1 cellular context compared by ENCODE assay signal in the genomic region with DNA sequence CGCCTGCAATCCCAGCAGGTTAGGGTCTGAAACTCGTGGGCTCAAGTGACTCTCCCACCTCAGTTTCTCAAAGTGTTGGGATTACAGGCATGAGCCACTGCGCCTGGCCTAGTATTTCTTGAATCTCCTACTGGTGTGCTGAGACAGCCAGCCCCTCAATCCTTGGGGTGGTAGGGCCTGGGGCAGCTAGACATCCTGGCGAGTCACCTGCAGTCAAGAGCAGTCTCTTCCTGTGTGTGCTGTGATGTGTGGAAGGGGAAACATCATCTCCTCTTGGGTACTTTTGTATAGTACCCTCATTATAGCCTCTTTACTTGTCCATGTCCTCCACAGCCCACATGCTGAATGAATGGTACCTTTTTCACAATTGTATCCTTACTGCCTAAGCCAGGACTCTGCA.
TF ChIP-seq lines count a peak whose summit lies in the region.

No MANE protein-coding gene starts in this region.

TF ChIP-seq in GM12878, 131 proteins besides CTCF, POLR2A, EP300 and RAD21:
- TF ChIP-seq GATAD2B (conservative IDR thresholded peaks at IDR 0.05; ENCODE audit: low read depth) (no peak), KAT2A (conservative IDR thresholded peaks at IDR 0.05; ENCODE audit: control insufficient read depth, low read depth, low read length) (no peak), MEF2B (IDR thresholded peaks at IDR 0.05; ENCODE audit: partially characterized antibody, poor library complexity, severe bottlenecking) (no peak), FOXK2 (IDR thresholded peaks at IDR 0.05) (no peak), CHD4 (IDR thresholded peaks at IDR 0.05) (no peak), SIN3A (IDR thresholded peaks at IDR 0.05; ENCODE audit: low read depth, low read length) (no peak), CHD2 (IDR thresholded peaks at IDR 0.05; ENCODE audit: borderline replicate concordance, low read depth, low read length) (no peak), YBX1 (IDR thresholded peaks at IDR 0.05) (no peak), SMAD1 (IDR thresholded peaks at IDR 0.05; ENCODE audit: low read depth, partially characterized antibody) (no peak), NFIC (IDR thresholded peaks at IDR 0.05; ENCODE audit: low read depth, low read length) (no peak)
- TF ChIP-seq, protein P1, sequence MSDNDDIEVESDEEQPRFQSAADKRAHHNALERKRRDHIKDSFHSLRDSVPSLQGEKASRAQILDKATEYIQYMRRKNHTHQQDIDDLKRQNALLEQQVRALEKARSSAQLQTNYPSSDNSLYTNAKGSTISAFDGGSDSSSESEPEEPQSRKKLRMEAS (IDR thresholded peaks at IDR 0.05; ENCODE audit: low read depth, low read length), result no peak
- TF ChIP-seq, protein P2, sequence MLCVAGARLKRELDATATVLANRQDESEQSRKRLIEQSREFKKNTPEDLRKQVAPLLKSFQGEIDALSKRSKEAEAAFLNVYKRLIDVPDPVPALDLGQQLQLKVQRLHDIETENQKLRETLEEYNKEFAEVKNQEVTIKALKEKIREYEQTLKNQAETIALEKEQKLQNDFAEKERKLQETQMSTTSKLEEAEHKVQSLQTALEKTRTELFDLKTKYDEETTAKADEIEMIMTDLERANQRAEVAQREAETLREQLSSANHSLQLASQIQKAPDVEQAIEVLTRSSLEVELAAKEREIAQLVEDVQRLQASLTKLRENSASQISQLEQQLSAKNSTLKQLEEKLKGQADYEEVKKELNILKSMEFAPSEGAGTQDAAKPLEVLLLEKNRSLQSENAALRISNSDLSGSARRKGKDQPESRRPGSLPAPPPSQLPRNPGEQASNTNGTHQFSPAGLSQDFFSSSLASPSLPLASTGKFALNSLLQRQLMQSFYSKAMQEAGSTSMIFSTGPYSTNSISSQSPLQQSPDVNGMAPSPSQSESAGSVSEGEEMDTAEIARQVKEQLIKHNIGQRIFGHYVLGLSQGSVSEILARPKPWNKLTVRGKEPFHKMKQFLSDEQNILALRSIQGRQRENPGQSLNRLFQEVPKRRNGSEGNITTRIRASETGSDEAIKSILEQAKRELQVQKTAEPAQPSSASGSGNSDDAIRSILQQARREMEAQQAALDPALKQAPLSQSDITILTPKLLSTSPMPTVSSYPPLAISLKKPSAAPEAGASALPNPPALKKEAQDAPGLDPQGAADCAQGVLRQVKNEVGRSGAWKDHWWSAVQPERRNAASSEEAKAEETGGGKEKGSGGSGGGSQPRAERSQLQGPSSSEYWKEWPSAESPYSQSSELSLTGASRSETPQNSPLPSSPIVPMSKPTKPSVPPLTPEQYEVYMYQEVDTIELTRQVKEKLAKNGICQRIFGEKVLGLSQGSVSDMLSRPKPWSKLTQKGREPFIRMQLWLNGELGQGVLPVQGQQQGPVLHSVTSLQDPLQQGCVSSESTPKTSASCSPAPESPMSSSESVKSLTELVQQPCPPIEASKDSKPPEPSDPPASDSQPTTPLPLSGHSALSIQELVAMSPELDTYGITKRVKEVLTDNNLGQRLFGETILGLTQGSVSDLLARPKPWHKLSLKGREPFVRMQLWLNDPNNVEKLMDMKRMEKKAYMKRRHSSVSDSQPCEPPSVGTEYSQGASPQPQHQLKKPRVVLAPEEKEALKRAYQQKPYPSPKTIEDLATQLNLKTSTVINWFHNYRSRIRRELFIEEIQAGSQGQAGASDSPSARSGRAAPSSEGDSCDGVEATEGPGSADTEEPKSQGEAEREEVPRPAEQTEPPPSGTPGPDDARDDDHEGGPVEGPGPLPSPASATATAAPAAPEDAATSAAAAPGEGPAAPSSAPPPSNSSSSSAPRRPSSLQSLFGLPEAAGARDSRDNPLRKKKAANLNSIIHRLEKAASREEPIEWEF (IDR thresholded peaks at IDR 0.05; ENCODE audit: insufficient replicate concordance, low read depth, low read length), result no peak
- TF ChIP-seq, protein P3, sequence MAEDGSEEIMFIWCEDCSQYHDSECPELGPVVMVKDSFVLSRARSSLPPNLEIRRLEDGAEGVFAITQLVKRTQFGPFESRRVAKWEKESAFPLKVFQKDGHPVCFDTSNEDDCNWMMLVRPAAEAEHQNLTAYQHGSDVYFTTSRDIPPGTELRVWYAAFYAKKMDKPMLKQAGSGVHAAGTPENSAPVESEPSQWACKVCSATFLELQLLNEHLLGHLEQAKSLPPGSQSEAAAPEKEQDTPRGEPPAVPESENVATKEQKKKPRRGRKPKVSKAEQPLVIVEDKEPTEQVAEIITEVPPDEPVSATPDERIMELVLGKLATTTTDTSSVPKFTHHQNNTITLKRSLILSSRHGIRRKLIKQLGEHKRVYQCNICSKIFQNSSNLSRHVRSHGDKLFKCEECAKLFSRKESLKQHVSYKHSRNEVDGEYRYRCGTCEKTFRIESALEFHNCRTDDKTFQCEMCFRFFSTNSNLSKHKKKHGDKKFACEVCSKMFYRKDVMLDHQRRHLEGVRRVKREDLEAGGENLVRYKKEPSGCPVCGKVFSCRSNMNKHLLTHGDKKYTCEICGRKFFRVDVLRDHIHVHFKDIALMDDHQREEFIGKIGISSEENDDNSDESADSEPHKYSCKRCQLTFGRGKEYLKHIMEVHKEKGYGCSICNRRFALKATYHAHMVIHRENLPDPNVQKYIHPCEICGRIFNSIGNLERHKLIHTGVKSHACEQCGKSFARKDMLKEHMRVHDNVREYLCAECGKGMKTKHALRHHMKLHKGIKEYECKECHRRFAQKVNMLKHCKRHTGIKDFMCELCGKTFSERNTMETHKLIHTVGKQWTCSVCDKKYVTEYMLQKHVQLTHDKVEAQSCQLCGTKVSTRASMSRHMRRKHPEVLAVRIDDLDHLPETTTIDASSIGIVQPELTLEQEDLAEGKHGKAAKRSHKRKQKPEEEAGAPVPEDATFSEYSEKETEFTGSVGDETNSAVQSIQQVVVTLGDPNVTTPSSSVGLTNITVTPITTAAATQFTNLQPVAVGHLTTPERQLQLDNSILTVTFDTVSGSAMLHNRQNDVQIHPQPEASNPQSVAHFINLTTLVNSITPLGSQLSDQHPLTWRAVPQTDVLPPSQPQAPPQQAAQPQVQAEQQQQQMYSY (CRISPR knock-in tag; IDR thresholded peaks at IDR 0.05), result no peak
- TF ChIP-seq, protein P4, sequence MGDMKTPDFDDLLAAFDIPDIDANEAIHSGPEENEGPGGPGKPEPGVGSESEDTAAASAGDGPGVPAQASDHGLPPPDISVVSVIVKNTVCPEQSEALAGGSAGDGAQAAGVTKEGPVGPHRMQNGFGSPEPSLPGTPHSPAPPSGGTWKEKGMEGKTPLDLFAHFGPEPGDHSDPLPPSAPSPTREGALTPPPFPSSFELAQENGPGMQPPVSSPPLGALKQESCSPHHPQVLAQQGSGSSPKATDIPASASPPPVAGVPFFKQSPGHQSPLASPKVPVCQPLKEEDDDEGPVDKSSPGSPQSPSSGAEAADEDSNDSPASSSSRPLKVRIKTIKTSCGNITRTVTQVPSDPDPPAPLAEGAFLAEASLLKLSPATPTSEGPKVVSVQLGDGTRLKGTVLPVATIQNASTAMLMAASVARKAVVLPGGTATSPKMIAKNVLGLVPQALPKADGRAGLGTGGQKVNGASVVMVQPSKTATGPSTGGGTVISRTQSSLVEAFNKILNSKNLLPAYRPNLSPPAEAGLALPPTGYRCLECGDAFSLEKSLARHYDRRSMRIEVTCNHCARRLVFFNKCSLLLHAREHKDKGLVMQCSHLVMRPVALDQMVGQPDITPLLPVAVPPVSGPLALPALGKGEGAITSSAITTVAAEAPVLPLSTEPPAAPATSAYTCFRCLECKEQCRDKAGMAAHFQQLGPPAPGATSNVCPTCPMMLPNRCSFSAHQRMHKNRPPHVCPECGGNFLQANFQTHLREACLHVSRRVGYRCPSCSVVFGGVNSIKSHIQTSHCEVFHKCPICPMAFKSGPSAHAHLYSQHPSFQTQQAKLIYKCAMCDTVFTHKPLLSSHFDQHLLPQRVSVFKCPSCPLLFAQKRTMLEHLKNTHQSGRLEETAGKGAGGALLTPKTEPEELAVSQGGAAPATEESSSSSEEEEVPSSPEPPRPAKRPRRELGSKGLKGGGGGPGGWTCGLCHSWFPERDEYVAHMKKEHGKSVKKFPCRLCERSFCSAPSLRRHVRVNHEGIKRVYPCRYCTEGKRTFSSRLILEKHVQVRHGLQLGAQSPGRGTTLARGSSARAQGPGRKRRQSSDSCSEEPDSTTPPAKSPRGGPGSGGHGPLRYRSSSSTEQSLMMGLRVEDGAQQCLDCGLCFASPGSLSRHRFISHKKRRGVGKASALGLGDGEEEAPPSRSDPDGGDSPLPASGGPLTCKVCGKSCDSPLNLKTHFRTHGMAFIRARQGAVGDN (IDR thresholded peaks at IDR 0.05), result no peak
